Comparison of ENCODE assay signal across 19 cellular contexts in the genomic region with DNA sequence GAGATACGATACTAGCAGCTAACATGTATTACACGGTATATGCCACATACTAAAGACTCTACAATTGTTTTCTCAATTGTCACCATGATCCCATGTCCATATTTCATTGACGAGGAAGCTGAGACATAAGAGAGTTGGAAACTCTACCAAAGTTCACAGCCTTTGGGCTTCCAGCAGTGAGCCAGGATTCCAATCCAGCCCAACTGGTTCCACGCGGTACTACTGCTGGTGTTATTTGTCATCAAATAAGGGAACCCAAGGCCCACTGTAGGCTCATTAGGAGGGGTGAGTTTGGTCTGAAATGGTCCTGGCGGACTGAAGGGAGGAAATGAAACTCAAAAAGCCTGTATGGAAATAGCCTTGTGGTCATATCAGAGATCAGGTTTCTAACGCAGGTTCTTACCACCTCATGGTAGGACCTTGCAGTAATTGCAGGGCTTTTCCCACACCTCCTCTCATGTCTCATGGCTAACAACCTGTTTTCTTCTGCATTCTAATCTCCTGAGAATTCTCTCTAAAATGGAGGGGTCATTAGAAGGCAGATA.
DNase-seq lines count a peak whose midpoint lies in the region; TF ChIP-seq lines count a peak whose summit lies in the region.
"Had no signal": no experiment of that assay in that cellular context is flagged by ENCODE, and none has a peak within 500 bp of the region (broad histone marks: within the 10 kb centered on the region; RNA-seq: fewer than 3 reads in every experiment).

No MANE protein-coding gene starts in this region.

- TF ChIP-seq CTCF in epithelial cell of esophagus (IDR thresholded peaks at IDR 0.05; ENCODE audit: insufficient read depth, low read depth, low read length, missing control alignments) (no peak), testis (IDR thresholded peaks at IDR 0.05) (no peak)

- H3K9me3 ChIP-seq in testis, result no peaks in the 10 kb centered on the region
- H3K9me3 ChIP-seq: HAP-1, SK-N-SH had no signal

- peaks cover 14% of the 10 kb centered on the region for H3K4me1 ChIP-seq in testis
- H3K4me1 ChIP-seq: HAP-1 had no signal

- H3K4me3 ChIP-seq in epithelial cell of esophagus (ENCODE audit: low read length), result no peak overlapping the region
- H3K4me3 ChIP-seq in testis, result no peak overlapping the region
- H3K4me3 ChIP-seq: GM23338, HAP-1 had no signal

- no peaks in the 10 kb centered on the region for H3K27me3 ChIP-seq in testis

- no peaks in the 10 kb centered on the region for H3K36me3 ChIP-seq in testis (ENCODE audit: low read depth, missing control alignments)
- H3K36me3 ChIP-seq: HAP-1 had no signal

- DNase-seq in ELF-1 (ENCODE audit: low read depth, low spot score) (peak; percentile 21), HT-29 (ENCODE audit: low spot score) (peak; percentile 4), NOMO-1 (lab: John Stamatoyannopoulos, UW; ENCODE audit: unreplicated experiment in 2 of 2) (peak; percentile 32 to 73), epithelial cell of esophagus (ENCODE audit: low read depth) (peak; percentile 24), NCI-H2081 treated with DMSO at 0.1 percent for 48 hours (lab: John Stamatoyannopoulos, UW) (no peak), testis (no peak)
- no peak for DNase-seq in stimulated activated CD4-positive, alpha-beta T cell treated with anti-CD3 and anti-CD28 coated beads, Interleukin-4, amount 100 ng/mL, for 24 hours
- DNase-seq: EL, KG1, NCI-H1048, NCI-H1436, NCI-H1930, NCI-H2171 treated with DMSO at 0.1 percent for 48 hours, NCI-H526, SIG-M5, SK-N-SH, T-helper 2 cell had no signal

- 86 to 91% methylated on average over 7 of the region's 7 CpGs for WGBS in testis, 2 donors

- intact Hi-C loops in testis (cut with DNase I; ENCODE audit: low total_unique reads), result no loop called here

- TF ChIP-seq POLR2A in testis (IDR thresholded peaks at IDR 0.05), result no peak

- no peak overlapping the region for H3K27ac ChIP-seq in testis

Comparison
In these comparisons a context has a peak if more than half of its experiments do, and no peak if none do; other contexts are left out.
1. DNase-seq: peak in ELF-1 (single experiment), HT-29 (single experiment), NOMO-1 (2 of 2) and epithelial cell of esophagus (single experiment); none in NCI-H2081 treated with DMSO at 0.1 percent for 48 hours (single experiment), stimulated activated CD4-positive, alpha-beta T cell treated with anti-CD3 and anti-CD28 coated beads, Interleukin-4, amount 100 ng/mL, for 24 hours (single experiment) and testis (single experiment).